11 cellular contexts compared by ENCODE assay signal in the genomic region with DNA sequence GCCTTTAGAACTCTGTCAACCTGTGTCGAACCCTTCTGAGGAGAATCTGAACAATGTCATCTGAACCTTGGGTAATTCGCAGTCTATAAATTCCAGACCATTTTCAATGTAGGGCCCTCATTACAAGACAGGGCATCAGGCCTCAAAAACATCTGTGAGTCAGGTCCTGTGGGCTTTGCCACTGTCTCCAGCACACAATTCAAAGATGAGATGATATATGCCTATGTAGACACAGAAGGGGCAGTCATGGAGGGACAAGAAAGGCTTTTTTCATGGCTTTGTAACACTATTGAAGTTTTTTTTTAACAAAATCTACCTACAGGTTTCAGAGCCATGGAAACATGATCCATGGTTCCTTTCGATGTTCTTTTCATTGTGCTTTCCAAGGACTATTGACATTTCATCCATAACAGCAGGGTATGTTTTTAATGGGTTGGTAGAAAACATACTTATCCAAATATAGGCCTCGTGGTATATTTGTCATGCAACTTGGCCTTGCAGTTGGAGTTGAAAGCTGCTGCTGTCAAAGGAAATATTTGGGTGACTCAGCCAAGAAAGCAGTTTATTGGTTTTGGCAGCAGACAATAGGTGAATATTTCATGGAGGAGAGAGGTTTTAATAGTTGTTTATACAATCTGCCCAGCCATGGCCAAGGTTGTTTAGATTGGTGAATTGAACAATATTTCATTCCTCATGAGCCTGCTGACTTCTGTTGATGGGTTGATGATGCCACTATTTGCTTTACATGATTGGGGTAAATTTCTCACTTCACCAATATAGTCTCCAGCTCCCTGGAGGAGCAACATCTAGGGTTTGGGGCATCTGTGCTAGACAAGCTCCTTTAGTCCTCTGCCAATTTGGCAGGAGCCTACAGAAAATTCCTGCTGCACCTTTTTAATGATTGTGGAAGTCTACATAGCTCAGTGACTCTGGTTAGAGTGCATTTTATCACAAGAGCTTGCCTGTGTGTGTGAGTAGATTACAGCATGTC.
DNase-seq lines count a peak whose midpoint lies in the region; ATAC-seq lines count a peak whose summit lies in the region.
"Had no signal": no experiment of that assay in that cellular context is flagged by ENCODE, and none has a peak within 500 bp of the region (broad histone marks: within the 10 kb centered on the region; RNA-seq: fewer than 3 reads in every experiment).

No MANE protein-coding gene starts in this region.

- DNase-seq in DMS53 treated with DMSO at 0.1 percent for 48 hours (lab: John Stamatoyannopoulos, UW; ENCODE audit: unreplicated experiment) = peak; percentile 56
- peak; percentile 47 for DNase-seq in NCI-H2196 treated with DMSO at 0.1 percent for 48 hours (lab: John Stamatoyannopoulos, UW; ENCODE audit: unreplicated experiment)
- peak; percentile 5 to 21 for DNase-seq in dermis microvascular lymphatic vessel endothelial cell (ENCODE audit: low read depth in 2 of 2)
- peak; percentile 19 for DNase-seq in pons (ENCODE audit: low spot score)
- DNase-seq in anterior cingulate cortex (lab: John Stamatoyannopoulos, UW) = no peak
- DNase-seq in activated gamma-delta T cell treated with Interleukin-2 at 50 U/mL for 16 hours = no peak
- DNase-seq in cerebellum (ENCODE audit: low spot score) = no peak
- DNase-seq: NCI-H2171, nucleus accumbens had no signal

- ATAC-seq in GM21825 (IDR thresholded peaks at IDR 0.05; ENCODE audit: unreplicated experiment) = no peak
- ATAC-seq: stimulated activated effector memory CD8-positive, alpha-beta T cell treated with anti-CD3 and anti-CD28 coated beads, Interleukin-12 subunit alpha, Interleukin-12 subunit beta, amount 100 ng/mL, for 72 hours had no signal

Comparison
In these comparisons a context has a peak if more than half of its experiments do, and no peak if none do; other contexts are left out.
1. DNase-seq: peak in DMS53 treated with DMSO at 0.1 percent for 48 hours (single experiment), NCI-H2196 treated with DMSO at 0.1 percent for 48 hours (single experiment), dermis microvascular lymphatic vessel endothelial cell (2 of 2) and pons (single experiment); none in anterior cingulate cortex (0 of 58), activated gamma-delta T cell treated with Interleukin-2 at 50 U/mL for 16 hours (single experiment) and cerebellum (single experiment).